ENCODE assay signal across 8 cellular contexts in genomic region chr6:30555428-30556005, GRCh38. TPM values are rescaled to one million over a fixed set of nuclear protein-coding genes. Genes with fewer than 3 reads are reported as not detected.
A peak's percentile ranks its signal among the peaks of the same experiment; 100 is the strongest.
DNase-seq lines count a peak whose midpoint lies in the region; ATAC-seq and TF ChIP-seq lines count a peak whose summit lies in the region.

No MANE protein-coding gene starts in this region.

- peak; percentile 3 for ATAC-seq in GM19328 (IDR thresholded peaks at IDR 0.05; ENCODE audit: unreplicated experiment)
- ATAC-seq in thoracic aorta (ENCODE audit: insufficient number of reproducible peaks, low FRiP score, low read depth) = peak; percentile 27
- no peak for ATAC-seq in HG03378 (IDR thresholded peaks at IDR 0.05; ENCODE audit: unreplicated experiment)

- H3K9me3 ChIP-seq in AG04450 (ENCODE audit: control insufficient read depth, insufficient read depth, low read length) = no peaks in the 10 kb centered on the region
- no peaks in the 10 kb centered on the region for H3K9me3 ChIP-seq in SK-N-SH
- H3K9me3 ChIP-seq in thoracic aorta = no peaks in the 10 kb centered on the region

- H3K36me3 ChIP-seq in SK-N-SH (replicated peaks in 1 of 2; ENCODE audit: control insufficient read depth in 1 of 2, insufficient read depth in 2 of 2, low read length in 1 of 2) (peaks cover 39 to 45% of the 10 kb centered on the region in 2 experiments), thoracic aorta (peaks cover 26% of the 10 kb centered on the region)

- H3K9me2 ChIP-seq in SK-N-SH = no peaks in the 10 kb centered on the region

- WGBS in SK-N-SH (ENCODE audit: low lambda C conversion rate) = 3% methylated on average over 14 of the region's 32 CpGs

- CTCF ChIA-PET in AG04450 (lab: Charles Lee) = interaction anchor here (0.7 to 6.7 kb wide), 2 partner anchors 13 to 23 kb away, joined by 3 to 101 read pairs; no protein-coding TSS in a partner anchor
- CTCF ChIA-PET in SK-N-SH (lab: Yijun Ruan, JAX) = interaction anchor here (0.7 to 9.4 kb wide), 7 partner anchors 13 to 88 kb away, joined by 3 to 140 read pairs (median 5); no protein-coding TSS in a partner anchor

- no peak for TF ChIP-seq CTCF in AG04450 (IDR thresholded peaks at IDR 0.05; ENCODE audit: low read depth, low read length)
- TF ChIP-seq CTCF in SK-N-SH (IDR thresholded peaks at IDR 0.05) = no peak
- TF ChIP-seq CTCF in thoracic aorta (IDR thresholded peaks at IDR 0.05) = no peak

- DNase-seq in AG04450 (ENCODE audit: low read depth, low spot score) (no peak), SK-N-SH (no peak), lung microvascular endothelial cell (ENCODE audit: low read depth in 2 of 2) (peak; percentile 41 to 60), thoracic aorta (ENCODE audit: low spot score) (no peak), NCI-H774 (lab: John Stamatoyannopoulos, UW) (no peak)
- peak; percentile 33 for DNase-seq in effector CD8-positive, alpha-beta T cell (lab: John Stamatoyannopoulos, UW)

- H3K4me3 ChIP-seq in AG04450 (ENCODE audit: low read depth, low read length) = peak overlapping the region; percentile 100
- peak overlapping the region; percentile 93 to 99 for H3K4me3 ChIP-seq in SK-N-SH (ENCODE audit: low read depth in 2 of 2, low read length in 1 of 2)
- H3K4me3 ChIP-seq in thoracic aorta = peak overlapping the region; percentile 98

- POLR2A ChIA-PET in AG04450 (lab: Yijun Ruan, JAX) (interaction anchor here (1.3 kb wide), 1 partner anchor 15 kb away, joined by 3 read pairs; the partner anchor contains the start of gene ABCF1), SK-N-SH (lab: Yijun Ruan, JAX) (interaction anchor here (0.8 to 3.6 kb wide), 5 partner anchors 10 to 60 kb away, joined by 3 to 22 read pairs (median 7); partner anchors contain the start of gene ABCF1)

- peak overlapping the region; percentile 75 for H2AFZ ChIP-seq in SK-N-SH (ENCODE audit: low read depth)

- peaks cover 40% of the 10 kb centered on the region for H3K79me2 ChIP-seq in SK-N-SH (ENCODE audit: insufficient read depth)

- H3K27me3 ChIP-seq in AG04450 (ENCODE audit: control insufficient read depth, insufficient read depth, low read length) (no peaks in the 10 kb centered on the region), SK-N-SH (ENCODE audit: insufficient read depth) (no peaks in the 10 kb centered on the region), thoracic aorta (replicated peaks; ENCODE audit: insufficient read depth) (no peaks in the 10 kb centered on the region)

- no peak for TF ChIP-seq RAD21 in SK-N-SH (IDR thresholded peaks at IDR 0.05; ENCODE audit: low read length)

- peak overlapping the region; percentile 93 for H3K9ac ChIP-seq in SK-N-SH

- peak overlapping the region; percentile 97 for H3K27ac ChIP-seq in AG04450 (ENCODE audit: low read depth, low read length)
- peak overlapping the region; percentile 90 to 99 for H3K27ac ChIP-seq in SK-N-SH (ENCODE audit: low read depth in 2 of 2, low read length in 1 of 2)
- peak overlapping the region; percentile 98 to 99 for H3K27ac ChIP-seq in thoracic aorta

- H3K4me1 ChIP-seq in SK-N-SH (ENCODE audit: control insufficient read depth in 1 of 2, insufficient read depth in 2 of 2, low read depth in 1 of 2, low read length in 1 of 2) = peaks cover 15 to 17% of the 10 kb centered on the region in 2 experiments
- peaks cover 13 to 22% of the 10 kb centered on the region in 2 donors for H3K4me1 ChIP-seq in thoracic aorta (ENCODE audit: control insufficient read depth in 1 of 2, low read depth in 2 of 2)

- peaks cover 10% of the 10 kb centered on the region for H3F3A ChIP-seq in SK-N-SH (replicated peaks; ENCODE audit: insufficient read depth)

- H3K4me2 ChIP-seq in SK-N-SH = peak overlapping the region; percentile 95

- no peaks in the 10 kb centered on the region for H4K20me1 ChIP-seq in SK-N-SH (ENCODE audit: insufficient read depth)

- TF ChIP-seq EP300 in SK-N-SH (IDR thresholded peaks at IDR 0.05; ENCODE audit: borderline replicate concordance in 1 of 2, low read depth in 1 of 2, low read length in 1 of 2) = no peak

TF ChIP-seq in SK-N-SH, 30 proteins besides CTCF, POLR2A, EP300 and RAD21:
- TF ChIP-seq CHD2 (IDR thresholded peaks at IDR 0.05; ENCODE audit: low read length, partially characterized antibody) (peak; percentile 56), ELF1 (IDR thresholded peaks at IDR 0.05) (peak; percentile 77), GATA2 (CRISPR knock-in tag; IDR thresholded peaks at IDR 0.05) (0 out of 2 replicates have a peak, but pooled peaks have one; percentile 1)
- TF ChIP-seq, protein P1, sequence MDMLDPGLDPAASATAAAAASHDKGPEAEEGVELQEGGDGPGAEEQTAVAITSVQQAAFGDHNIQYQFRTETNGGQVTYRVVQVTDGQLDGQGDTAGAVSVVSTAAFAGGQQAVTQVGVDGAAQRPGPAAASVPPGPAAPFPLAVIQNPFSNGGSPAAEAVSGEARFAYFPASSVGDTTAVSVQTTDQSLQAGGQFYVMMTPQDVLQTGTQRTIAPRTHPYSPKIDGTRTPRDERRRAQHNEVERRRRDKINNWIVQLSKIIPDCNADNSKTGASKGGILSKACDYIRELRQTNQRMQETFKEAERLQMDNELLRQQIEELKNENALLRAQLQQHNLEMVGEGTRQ (IDR thresholded peaks at IDR 0.05; ENCODE audit: borderline replicate concordance, low read depth, low read length) = no peak

RNA-seq across cellular contexts. Expression of gene GNL1, which starts 0.8 kb away (rescaled TPM):
- polyA plus RNA-seq in AG04450 (2011; rRNA removed) (41.7 and 50.0 TPM in 2 replicates), SK-N-SH (2012; rRNA removed) (36.4 and 43.3 TPM in 2 replicates)
- 54.3 and 61.5 TPM in 2 replicates for polyA minus RNA-seq in AG04450 (2011; rRNA and poly(A)+ RNA removed)
- polyA plus RNA-seq in SK-N-SH (2012; cell fraction: cytosol; rRNA removed) = 22.2 and 31.4 TPM in 2 replicates
- 48.8 and 67.1 TPM in 2 replicates for polyA plus RNA-seq in SK-N-SH (2012; cell fraction: nucleus; rRNA removed)
- total RNA-seq in lung microvascular endothelial cell (31.8 and 41.1 TPM in 2 replicates), thoracic aorta (10 to 100 TPM; 32.9 to 39.0 TPM)

RNA-seq across cellular contexts. Expression of gene PRR3, which starts 1.6 kb away (rescaled TPM):
- 26.8 and 27.3 TPM in 2 replicates for polyA plus RNA-seq in AG04450 (2011; rRNA removed)
- polyA minus RNA-seq in AG04450 (2011; rRNA and poly(A)+ RNA removed) = 33.7 and 37.1 TPM in 2 replicates
- 21.2 and 26.0 TPM in 2 replicates for polyA plus RNA-seq in SK-N-SH (2012; rRNA removed)
- polyA plus RNA-seq in SK-N-SH (2012; cell fraction: cytosol; rRNA removed) = 18.2 and 20.1 TPM in 2 replicates
- polyA plus RNA-seq in SK-N-SH (2012; cell fraction: nucleus; rRNA removed) = 22.4 and 25.0 TPM in 2 replicates
- 2.0 and 2.2 TPM in 2 replicates for total RNA-seq in lung microvascular endothelial cell
- total RNA-seq in thoracic aorta = 10 to 100 TPM in 1 of 2 donors, 1 to 10 TPM in 1; 4.2 to 10.4 TPM

RNA-seq across cellular contexts. Expression of gene ABCF1, which starts 15.7 kb away (rescaled TPM):
- polyA plus RNA-seq in AG04450 (2011; rRNA removed) = 32.3 and 38.7 TPM in 2 replicates
- 75.5 and 88.4 TPM in 2 replicates for polyA minus RNA-seq in AG04450 (2011; rRNA and poly(A)+ RNA removed)
- polyA plus RNA-seq in SK-N-SH (2012; rRNA removed) = 42.5 and 53.4 TPM in 2 replicates
- polyA plus RNA-seq in SK-N-SH (2012; cell fraction: cytosol; rRNA removed) = 38.9 and 40.2 TPM in 2 replicates
- polyA plus RNA-seq in SK-N-SH (2012; cell fraction: nucleus; rRNA removed) = 62.5 and 80.8 TPM in 2 replicates
- total RNA-seq in lung microvascular endothelial cell = 24.6 and 41.9 TPM in 2 replicates
- total RNA-seq in thoracic aorta = 10 to 100 TPM; 24.2 to 52.1 TPM

Comparison
In these comparisons a context has a peak if more than half of its experiments do, and no peak if none do; other contexts are left out.
1. DNase-seq: peak in effector CD8-positive, alpha-beta T cell (single experiment) and lung microvascular endothelial cell (2 of 2); none in AG04450 (single experiment), SK-N-SH (single experiment), thoracic aorta (single experiment) and NCI-H774 (single experiment).
2. Peak in every context shown above with its lines, with median percentiles within 50 percentile points of each other: H3K27ac ChIP-seq and H3K4me3 ChIP-seq.